Comparison of ENCODE assay signal across 8 cellular contexts in genomic region chr10:45373003-45373782, GRCh38. TPM values are rescaled to one million over a fixed set of nuclear protein-coding genes. Genes with fewer than 3 reads are reported as not detected.
DNase-seq lines count a peak whose midpoint lies in the region; ATAC-seq and TF ChIP-seq lines count a peak whose summit lies in the region.

No MANE protein-coding gene starts in this region.

- H4K20me1 ChIP-seq in PC-3 (ENCODE audit: low read length): no peaks in the 10 kb centered on the region

- no peak overlapping the region for H3K9ac ChIP-seq in PC-3 (ENCODE audit: low read length)

- H3K4me2 ChIP-seq in PC-3 (ENCODE audit: low read length): peak overlapping the region; percentile 74

- ATAC-seq in HG02884 (IDR thresholded peaks at IDR 0.05; ENCODE audit: unreplicated experiment) (peak; percentile 31), PC-3 (peak; percentile 5), HG03565 (IDR thresholded peaks at IDR 0.05; ENCODE audit: unreplicated experiment) (no peak)

- peak overlapping the region; percentile 70 for H2AFZ ChIP-seq in PC-3 (ENCODE audit: low read length)

- POLR2A ChIA-PET in PC-3 (lab: Charles Lee; ENCODE audit: unreplicated experiment): no interaction called here

- TF ChIP-seq CTCF in PC-3 (conservative IDR thresholded peaks at IDR 0.05; ENCODE audit: low read depth, low read length) (no peak), chondrocyte (IDR thresholded peaks at IDR 0.05) (no peak)

- intact Hi-C loops in PC-3 (cut with micrococcal nuclease): no loop called here

- H3K36me3 ChIP-seq in PC-3 (ENCODE audit: low read depth, low read length) (no peaks in the 10 kb centered on the region), muscle layer of duodenum (ENCODE audit: control insufficient read depth in 1 of 2, insufficient read depth in 2 of 2, low read length in 2 of 2) (no peaks in the 10 kb centered on the region)

- no peaks in the 10 kb centered on the region for H3K36me3 Mint-ChIP-seq in chondrocyte (ENCODE audit: low read depth)

- H3K27me3 ChIP-seq in PC-3 (ENCODE audit: low read length) (peaks cover 76% of the 10 kb centered on the region), muscle layer of duodenum (ENCODE audit: low read depth, low read length) (no peaks in the 10 kb centered on the region)

- CTCF ChIA-PET in PC-3 (lab: Charles Lee): no interaction called here

- H3K27ac ChIP-seq in PC-3 (ENCODE audit: low read length) (no peak overlapping the region), muscle layer of duodenum (ENCODE audit: low read length) (no peak overlapping the region)

- H3K9me3 Mint-ChIP-seq in chondrocyte (ENCODE audit: low read depth): no peaks in the 10 kb centered on the region

- H3K9me2 ChIP-seq in PC-3 (replicated peaks; ENCODE audit: low read length): no peaks in the 10 kb centered on the region

- no peaks in the 10 kb centered on the region for H3K79me2 ChIP-seq in PC-3 (ENCODE audit: low read length)

- H3F3A ChIP-seq in PC-3 (ENCODE audit: low read length, unreplicated experiment): no peaks in the 10 kb centered on the region

- no peak overlapping the region for H3K27ac Mint-ChIP-seq in chondrocyte (ENCODE audit: unreplicated experiment)

- peak overlapping the region; percentile 67 for H3K4me3 Mint-ChIP-seq in chondrocyte (ENCODE audit: unreplicated experiment)

- BruUV-seq in PC-3 (replicated peaks; lab: Mats Ljungman, UMichigan): no TSS peak

- H3K4me1 ChIP-seq in PC-3 (ENCODE audit: insufficient read depth, low read length) (peaks cover 24% of the 10 kb centered on the region), muscle layer of duodenum (ENCODE audit: control insufficient read depth in 1 of 2, insufficient read depth in 2 of 2, low read length in 2 of 2) (peaks cover 0 to 15% of the 10 kb centered on the region in 2 donors)

- H3K4me3 ChIP-seq in PC-3 (ENCODE audit: low read length): peak overlapping the region; percentile 52
- H3K4me3 ChIP-seq in muscle layer of duodenum (ENCODE audit: low read depth in 1 of 2, low read length in 2 of 2): peak overlapping the region; percentile 52 to 68

- H3K4me1 Mint-ChIP-seq in chondrocyte (ENCODE audit: low read depth): peaks cover 8% of the 10 kb centered on the region

- DNase-seq in activated gamma-delta T cell treated with Interleukin-2 at 50 U/mL for 16 hours: peak; percentile 13
- DNase-seq in activated gamma-delta T cell (lab: John Stamatoyannopoulos, UW): no peak
- no peak for DNase-seq in PC-3
- DNase-seq in chondrocyte (ENCODE audit: low spot score): no peak
- DNase-seq in NCI-H1048 (lab: John Stamatoyannopoulos, UW): no peak

- H3K9me3 ChIP-seq in PC-3 (ENCODE audit: low read length) (no peaks in the 10 kb centered on the region), muscle layer of duodenum (ENCODE audit: control insufficient read depth in 1 of 2, low read length in 2 of 2) (no peaks in the 10 kb centered on the region)

- H3K27me3 Mint-ChIP-seq in chondrocyte (ENCODE audit: low read depth): peaks cover 71% of the 10 kb centered on the region

RNA-seq across cellular contexts. Expression of gene ALOX5, which starts 0.8 kb away (rescaled TPM):
- total RNA-seq in PC-3 (2014; rRNA removed): 0.11 and 0.92 TPM in 2 replicates
- total RNA-seq in chondrocyte: not detected in 3 replicates

RNA-seq across cellular contexts. Expression of gene OR13A1, which starts 57.8 kb away (rescaled TPM):
- total RNA-seq in PC-3 (2014; rRNA removed): 0.04 TPM in 1 of 2 replicates, not detected in the other
- not detected in 3 replicates for total RNA-seq in chondrocyte
